21 cellular contexts compared by ENCODE assay signal in the genomic region with DNA sequence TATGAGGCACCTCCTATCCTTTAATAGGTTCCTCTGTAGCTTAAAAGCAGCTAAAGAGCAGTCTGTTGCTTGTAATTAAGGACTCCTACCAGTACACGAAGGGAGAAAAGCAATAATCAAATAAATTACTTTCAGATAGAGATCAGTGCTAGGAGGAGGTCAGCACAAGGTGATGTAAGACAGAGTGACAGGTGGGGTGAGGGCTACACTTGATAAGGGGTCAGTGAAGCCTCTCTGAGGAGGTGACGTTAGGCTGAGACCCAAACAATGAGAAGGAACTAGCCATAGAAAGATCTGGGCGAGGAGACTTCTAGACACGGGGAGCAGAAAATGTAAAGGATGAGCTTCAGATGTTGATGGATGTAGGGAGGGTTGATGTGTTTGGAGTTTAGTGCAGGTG. TPM values are rescaled to one million over a fixed set of nuclear protein-coding genes. Genes with fewer than 3 reads are reported as not detected.
DNase-seq lines count a peak whose midpoint lies in the region; ATAC-seq, FAIRE-seq and TF ChIP-seq lines count a peak whose summit lies in the region.
"Had no signal": no experiment of that assay in that cellular context is flagged by ENCODE, and none has a peak within 500 bp of the region (broad histone marks: within the 10 kb centered on the region; RNA-seq: fewer than 3 reads in every experiment).

No MANE protein-coding gene starts in this region.

- peak overlapping the region; percentile 75 for H2AFZ ChIP-seq in K562 (ENCODE audit: low read depth, low read length)
- H2AFZ ChIP-seq: neural progenitor cell had no signal

- no TSS peak for BruUV-seq in K562 (replicated peaks; lab: Mats Ljungman, UMichigan)

- peak overlapping the region; percentile 16; the same call in 2 of the 3 replicates for H3K27ac ChIP-seq in K562 (ENCODE audit: extremely low read depth, low read depth, low read length)
- H3K27ac ChIP-seq in suprapubic skin: peak overlapping the region; percentile 86
- H3K27ac ChIP-seq: neural progenitor cell had no signal

- H3K9me3 ChIP-seq in K562 (replicated peaks; ENCODE audit: control insufficient read depth, insufficient read depth, low read depth, low read length) (no peaks in the 10 kb centered on the region; the same call in 1 of the 2 replicates), suprapubic skin (no peaks in the 10 kb centered on the region)
- H3K9me3 ChIP-seq: Caco-2, tibial artery had no signal

- H4K20me1 ChIP-seq in K562 (replicated peaks; ENCODE audit: control insufficient read depth, insufficient read depth, low read length): no peaks in the 10 kb centered on the region

- no peaks in the 10 kb centered on the region for H3K9me3 Mint-ChIP-seq in activated naive CD8-positive, alpha-beta T cell (ENCODE audit: low read depth)
- peaks cover 3% of the 10 kb centered on the region for H3K9me3 Mint-ChIP-seq in activated naive CD8-positive, alpha-beta T cell treated with anti-CD3 and anti-CD28 coated beads for 36 hours
- H3K9me3 Mint-ChIP-seq in IgD-negative memory B cell: peaks cover 0 to 2% (median 0%) of the 10 kb centered on the region in 3 donors
- H3K9me3 Mint-ChIP-seq: activated T-cell treated with anti-CD3 and anti-CD28 coated beads, Interleukin-2, amount 50 U/mL, for 72 hours; mesothelial cell of epicardium; neural progenitor cell had no signal

- peaks cover 1% of the 10 kb centered on the region for H3K27me3 Mint-ChIP-seq in activated naive CD8-positive, alpha-beta T cell
- H3K27me3 Mint-ChIP-seq in activated naive CD8-positive, alpha-beta T cell treated with anti-CD3 and anti-CD28 coated beads for 36 hours: peaks cover 29% of the 10 kb centered on the region
- peaks cover 62% of the 10 kb centered on the region for H3K27me3 Mint-ChIP-seq in IgD-negative memory B cell

- POLR2A ChIA-PET in K562 (lab: Yijun Ruan, JAX): interaction anchor here (0.6 to 2.1 kb wide), 4 partner anchors 9 to 374 kb away, joined by 3 to 6 read pairs (median 3); no protein-coding TSS in a partner anchor

- H3K27me3 ChIP-seq in K562 (ENCODE audit: control insufficient read depth in 2 of 2, insufficient read depth in 2 of 2, low read length in 2 of 2): no peaks in the 10 kb centered on the region
- no peaks in the 10 kb centered on the region for H3K27me3 ChIP-seq in suprapubic skin
- H3K27me3 ChIP-seq: neural progenitor cell, tibial artery had no signal

- peak overlapping the region; percentile 23; the same call in 1 of the 2 replicates for H3K4me2 ChIP-seq in K562 (ENCODE audit: insufficient read depth, low read length)
- H3K4me2 ChIP-seq: neural progenitor cell had no signal

- peak; percentile 13 for ATAC-seq in K562
- no peak for ATAC-seq in GM18511 (IDR thresholded peaks at IDR 0.05; ENCODE audit: unreplicated experiment)

- H3K27ac Mint-ChIP-seq in activated naive CD8-positive, alpha-beta T cell: peak overlapping the region; percentile 2
- no peak overlapping the region for H3K27ac Mint-ChIP-seq in activated naive CD8-positive, alpha-beta T cell treated with anti-CD3 and anti-CD28 coated beads for 36 hours
- peak overlapping the region in 1 of 3 donors; percentile 80 for H3K27ac Mint-ChIP-seq in IgD-negative memory B cell
- H3K27ac Mint-ChIP-seq: activated T-cell treated with anti-CD3 and anti-CD28 coated beads, Interleukin-2, amount 50 U/mL, for 72 hours; mesothelial cell of epicardium; neural progenitor cell had no signal

- H3K36me3 Mint-ChIP-seq in activated naive CD8-positive, alpha-beta T cell: no peaks in the 10 kb centered on the region
- peaks cover 4% of the 10 kb centered on the region for H3K36me3 Mint-ChIP-seq in activated naive CD8-positive, alpha-beta T cell treated with anti-CD3 and anti-CD28 coated beads for 36 hours
- no peaks in the 10 kb centered on the region for H3K36me3 Mint-ChIP-seq in IgD-negative memory B cell
- H3K36me3 Mint-ChIP-seq: neural progenitor cell had no signal

- no peaks in the 10 kb centered on the region for H3K9me1 ChIP-seq in K562 (ENCODE audit: control insufficient read depth, insufficient read depth, low read length)

- in situ Hi-C loops in K562 (cut with MboI): no loop called here

- H3K36me3 ChIP-seq in K562 (ENCODE audit: control insufficient read depth, insufficient read depth, low read length): no peaks in the 10 kb centered on the region
- no peaks in the 10 kb centered on the region for H3K36me3 ChIP-seq in suprapubic skin
- H3K36me3 ChIP-seq: neural progenitor cell, tibial artery had no signal

- H3K4me1 ChIP-seq in K562 (replicated peaks in 1 of 2; ENCODE audit: control insufficient read depth in 2 of 2, insufficient read depth in 2 of 2, low read length in 2 of 2) (peaks cover 24 to 30% of the 10 kb centered on the region in 2 experiments), suprapubic skin (peaks cover 34% of the 10 kb centered on the region)
- H3K4me1 ChIP-seq: Caco-2 had no signal

- TF ChIP-seq RAD21 in K562 (CRISPR knock-in tag; conservative IDR thresholded peaks at IDR 0.05 in 1 of 2, IDR thresholded peaks at IDR 0.05 in 1 of 2): no peak

- CTCF ChIA-PET in K562 (lab: Yijun Ruan, JAX; ENCODE audit: low intra/inter-chr PET ratio): no interaction called here

- intact Hi-C loops in K562 (cut with micrococcal nuclease): no loop called here

- TF ChIP-seq EP300 in K562 (IDR thresholded peaks at IDR 0.05; ENCODE audit: low read length): no peak
- no peak for TF ChIP-seq EP300 in suprapubic skin (IDR thresholded peaks at IDR 0.05)

- no peak for TF ChIP-seq CTCF in K562 (IDR thresholded peaks at IDR 0.05 in 2 of 3, conservative IDR thresholded peaks at IDR 0.05 in 1 of 3; ENCODE audit: insufficient read depth in 2 of 3, low read depth in 1 of 3, low read length in 3 of 3)
- TF ChIP-seq CTCF in suprapubic skin (IDR thresholded peaks at IDR 0.05): no peak

- TF ChIP-seq POLR2A in K562 (conservative IDR thresholded peaks at IDR 0.05): no peak
- TF ChIP-seq POLR2A in suprapubic skin (IDR thresholded peaks at IDR 0.05): no peak

- WGBS in K562 (ENCODE audit: insufficient coverage, low coverage, missing lambda C conversion rate): 7% methylated on average over 4 of the region's 4 CpGs
- 91% methylated on average over 4 of the region's 4 CpGs for WGBS in suprapubic skin

- H3K4me1 Mint-ChIP-seq in activated naive CD8-positive, alpha-beta T cell (ENCODE audit: low read depth): peaks cover 80% of the 10 kb centered on the region
- H3K4me1 Mint-ChIP-seq in activated naive CD8-positive, alpha-beta T cell treated with anti-CD3 and anti-CD28 coated beads for 36 hours: peaks cover 74% of the 10 kb centered on the region
- H3K4me1 Mint-ChIP-seq in IgD-negative memory B cell: peaks cover 32 to 61% (median 55%) of the 10 kb centered on the region in 3 donors

- H3K4me3 Mint-ChIP-seq in activated naive CD8-positive, alpha-beta T cell: peak overlapping the region; percentile 2
- no peak overlapping the region for H3K4me3 Mint-ChIP-seq in activated naive CD8-positive, alpha-beta T cell treated with anti-CD3 and anti-CD28 coated beads for 36 hours
- peak overlapping the region in 3 of 4 donors; percentile 10 to 40 (median 11) for H3K4me3 Mint-ChIP-seq in IgD-negative memory B cell
- H3K4me3 Mint-ChIP-seq: mesothelial cell of epicardium, neural progenitor cell had no signal

- DNase-seq in activated naive CD8-positive, alpha-beta T cell treated with anti-CD3 and anti-CD28 coated beads for 36 hours: no peak
- peak in 2 of 4 experiments; percentile 43 to 48 for DNase-seq in K562 (ENCODE audit: extremely low read depth in 1 of 4, low spot score in 3 of 4)
- no peak for DNase-seq in suprapubic skin (ENCODE audit: low spot score in 2 of 2)
- no peak for DNase-seq in dermis blood vessel endothelial cell
- no peak for DNase-seq in pons (ENCODE audit: low spot score)
- DNase-seq: activated T-cell treated with anti-CD3 and anti-CD28 coated beads, Interleukin-2, amount 50 U/mL, for 72 hours; amniotic stem cell; Caco-2; central memory CD4-positive, alpha-beta T cell; left cardiac atrium; NCI-H1048; NCI-H2029 treated with DMSO at 0.1 percent for 48 hours; NCI-H510A treated with DMSO at 0.1 percent for 48 hours had no signal

- no peak overlapping the region for H3K4me3 ChIP-seq in K562
- no peak overlapping the region for H3K4me3 ChIP-seq in suprapubic skin
- H3K4me3 ChIP-seq: neural progenitor cell, tibial artery had no signal

- H3K79me2 ChIP-seq in K562 (ENCODE audit: control insufficient read depth, insufficient read depth, low read length): peaks cover 3% of the 10 kb centered on the region; the same call in 1 of the 3 replicates

- H3K9ac ChIP-seq in K562 (ENCODE audit: insufficient read depth in 1 of 2, low read depth in 2 of 2, low read length in 2 of 2): peak overlapping the region; percentile 14 to 56; a peak in 2 of 4 replicates
- H3K9ac ChIP-seq: neural progenitor cell had no signal

- FAIRE-seq in K562 (lab: Jason Lieb, UNC): no peak
- FAIRE-seq: frontal cortex, GM18507 had no signal

TF ChIP-seq in K562, 482 proteins besides CTCF, POLR2A, EP300 and RAD21 (continues in another document):
- TF ChIP-seq TAL1 (IDR thresholded peaks at IDR 0.05): 0 out of 2 replicates have a peak, but pooled peaks have one; percentile 3

RNA-seq across cellular contexts. Expression of a gene that starts 57.7 kb away (rescaled TPM):
- total RNA-seq in activated naive CD8-positive, alpha-beta T cell treated with anti-CD3 and anti-CD28 coated beads for 36 hours: 10 to 100 TPM; 47.8 to 49.8 TPM
- polyA plus RNA-seq in IgD-negative memory B cell (14.4 TPM), K562 (2011; rRNA removed) (36.5 and 45.5 TPM in 2 replicates), K562 (2014; fragmentation: Illumina TruSeq; extraction: Trizol) (28.0 and 41.6 TPM in 2 replicates), K562 (2014; fragmentation: Nextera tagmentation; extraction: Ambion mirVana) (10 to 100 TPM; 21.0 to 29.7 TPM), K562 (2014; rRNA removed) (22.6 and 35.7 TPM in 2 replicates)
- total RNA-seq in K562 (2011; cell fraction: chromatin; rRNA removed; ENCODE audit: low replicate concordance): 33.0 and 98.2 TPM in 2 replicates
- total RNA-seq in K562 (2011; cell fraction: nucleolus; rRNA removed): 9.7 and 20.7 TPM in 2 replicates
- total RNA-seq in K562 (2011; cell fraction: nucleoplasm; rRNA removed): 25.2 and 32.3 TPM in 2 replicates
- total RNA-seq in K562 (2014; rRNA removed) (37.9 and 52.4 TPM in 2 replicates), K562 (2014; rRNA removed; fragmentation: Illumina TruSeq; extraction: Trizol) (56.0 and 62.5 TPM in 2 replicates), K562 (2015; rRNA removed; fragmentation: Illumina TruSeq; extraction: Trizol) (49.5 and 51.5 TPM in 2 replicates), K562 (2021) (43.4 and 43.9 TPM in 2 replicates), suprapubic skin (1 to 10 TPM in 1 of 4 donors, under 1 TPM in 3; 0.72 to 2.4 (median 0.84) TPM), dermis blood vessel endothelial cell (4.1 and 8.7 TPM in 2 replicates)
- 13.9 and 18.1 TPM in 2 replicates for polyA plus RNA-seq in K562 (2011; cell fraction: cytosol; rRNA removed)
- 47.2 and 66.0 TPM in 2 replicates for polyA plus RNA-seq in K562 (2011; cell fraction: nucleus; rRNA removed)
- polyA plus RNA-seq in K562 (2012): 24.4 and 33.5 TPM in 2 replicates
- polyA minus RNA-seq in K562 (2011; rRNA and poly(A)+ RNA removed): 76.2 and 80.4 TPM in 2 replicates
- 11.6 and 17.2 TPM in 2 replicates for polyA minus RNA-seq in K562 (2011; cell fraction: cytosol; rRNA and poly(A)+ RNA removed)
- 14.8 and 27.4 TPM in 2 replicates for polyA minus RNA-seq in K562 (2011; cell fraction: nucleus; rRNA and poly(A)+ RNA removed)
